ENCODE assay signal across 8 cellular contexts in genomic region chrX:139204903-139205667, GRCh38.
A peak's percentile ranks its signal among the peaks of the same experiment; 100 is the strongest.
DNase-seq lines count a peak whose midpoint lies in the region; ATAC-seq and TF ChIP-seq lines count a peak whose summit lies in the region.

No MANE protein-coding gene starts in this region.

- H3K4me3 ChIP-seq in epithelial cell of esophagus (ENCODE audit: low read length): peak overlapping the region; percentile 42

- H3K4me3 Mint-ChIP-seq in naive B cell: peak overlapping the region; percentile 39 to 80 (median 67)

- peaks cover 16 to 50% (median 32%) of the 10 kb centered on the region in 3 donors for H3K27me3 Mint-ChIP-seq in naive B cell

- no peak for TF ChIP-seq CTCF in epithelial cell of esophagus (IDR thresholded peaks at IDR 0.05; ENCODE audit: insufficient read depth, low read depth, low read length, missing control alignments)

- DNase-seq in NCI-H146 (lab: John Stamatoyannopoulos, UW) (peak; percentile 8), NCI-H146 treated with DMSO at 0.1 percent for 48 hours (lab: John Stamatoyannopoulos, UW; ENCODE audit: unreplicated experiment) (no peak), OCI-M1 (lab: John Stamatoyannopoulos, UW) (peak; percentile 85), epithelial cell of esophagus (ENCODE audit: low read depth) (peak; percentile 34), naive B cell (no peak), DMS114 treated with DMSO at 0.1 percent for 48 hours (lab: John Stamatoyannopoulos, UW; ENCODE audit: unreplicated experiment) (no peak)
- DNase-seq in stimulated activated naive CD4-positive, alpha-beta T cell (lab: John Stamatoyannopoulos, UW): no peak

- H3K4me1 Mint-ChIP-seq in naive B cell: peaks cover 6 to 9% (median 8%) of the 10 kb centered on the region in 3 donors

- ATAC-seq in naive B cell (ENCODE audit: low read depth in 2 of 2) (peak; percentile 14 to 32), GM18519 (IDR thresholded peaks at IDR 0.05; ENCODE audit: low FRiP score, unreplicated experiment) (no peak)

- peak overlapping the region in 1 of 6 donors; percentile 57 for H3K27ac Mint-ChIP-seq in naive B cell

- H3K9me3 Mint-ChIP-seq in naive B cell: peaks cover 0 to 9% (median 0%) of the 10 kb centered on the region in 7 donors

- peaks cover 0 to 15% of the 10 kb centered on the region in 2 donors for H3K36me3 Mint-ChIP-seq in naive B cell

Comparison
In these comparisons a context has a peak if more than half of its experiments do, and no peak if none do; other contexts are left out.
1. DNase-seq: peak in NCI-H146 (single experiment), OCI-M1 (single experiment) and epithelial cell of esophagus (single experiment); none in NCI-H146 treated with DMSO at 0.1 percent for 48 hours (single experiment), naive B cell (single experiment), stimulated activated naive CD4-positive, alpha-beta T cell (0 of 6) and DMS114 treated with DMSO at 0.1 percent for 48 hours (single experiment).